In the genomic region with DNA sequence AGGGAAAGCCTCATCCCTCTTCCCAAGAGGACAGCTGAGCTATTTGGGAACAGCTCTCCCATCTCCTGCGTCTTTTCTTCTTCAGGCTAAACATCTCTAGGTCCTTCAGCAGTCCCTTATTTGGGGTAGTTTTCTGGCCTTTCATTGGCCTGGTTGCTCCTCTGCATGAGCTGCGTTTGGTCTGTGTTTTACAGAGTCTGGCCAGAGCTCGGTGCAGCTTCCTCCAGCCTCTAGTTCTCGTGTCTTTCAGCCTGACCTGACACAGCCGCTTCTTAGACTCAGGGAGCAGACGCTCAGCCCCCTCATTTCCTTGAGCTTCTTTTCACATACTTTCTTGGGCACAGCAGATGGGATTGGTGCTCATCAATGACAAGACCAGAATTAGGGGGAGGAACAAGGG, we compare ENCODE assay signal across 18 cellular contexts. TPM values are rescaled to one million over a fixed set of nuclear protein-coding genes. Genes with fewer than 3 reads are reported as not detected.
"Had no signal": no experiment of that assay in that cellular context is flagged by ENCODE, and none has a peak within 500 bp of the region (broad histone marks: within the 10 kb centered on the region; RNA-seq: fewer than 3 reads in every experiment).

No MANE protein-coding gene starts in this region.

- H3K27ac ChIP-seq: epithelial cell of prostate, SK-N-MC had no signal

- H3K4me3 Mint-ChIP-seq: activated naive CD8-positive, alpha-beta T cell treated with anti-CD3 and anti-CD28 coated beads, Interleukin-2, amount 50 U/mL, for 24 hours; activated T-helper 17 cell treated with anti-CD3 and anti-CD28 coated beads, Interleukin-2, amount 50 U/mL, for 72 hours; natural killer cell treated with Interleukin-12 subunit alpha and Interleukin-12 subunit beta and Interleukin-15 and Interleukin-18, amount 100 ng/mL, for 72 hours; stimulated activated naive B cell treated with anti-CD40 and anti-IgM and Interleukin-4, amounts not matched to agents 10 μg/mL and 1 μg/mL and 100 μg/mL, for 72 hours had no signal

- H3K9me3 Mint-ChIP-seq: activated naive CD8-positive, alpha-beta T cell treated with anti-CD3 and anti-CD28 coated beads, Interleukin-2, amount 50 U/mL, for 24 hours; activated T-helper 17 cell treated with anti-CD3 and anti-CD28 coated beads, Interleukin-2, amount 50 U/mL, for 72 hours; natural killer cell treated with Interleukin-12 subunit alpha and Interleukin-12 subunit beta and Interleukin-15 and Interleukin-18, amount 100 ng/mL, for 72 hours; stimulated activated naive B cell treated with anti-CD40 and anti-IgM and Interleukin-4, amounts not matched to agents 10 μg/mL and 1 μg/mL and 100 μg/mL, for 72 hours had no signal

- ATAC-seq: activated CD4-positive, CD25-positive, alpha-beta regulatory T cell treated with anti-CD3 and anti-CD28 coated beads, Interleukin-2, amount 50 U/mL, for 24 hours; activated naive CD8-positive, alpha-beta T cell treated with anti-CD3 and anti-CD28 coated beads, Interleukin-2, amount 50 U/mL, for 24 hours; activated T-helper 17 cell treated with anti-CD3 and anti-CD28 coated beads, Interleukin-2, amount 50 U/mL, for 72 hours; left lobe of liver; natural killer cell treated with Interleukin-12 subunit alpha and Interleukin-12 subunit beta and Interleukin-15 and Interleukin-18, amount 100 ng/mL, for 72 hours; stimulated activated naive B cell treated with anti-CD40 and anti-IgM and Interleukin-4, amounts not matched to agents 10 μg/mL and 1 μg/mL and 100 μg/mL, for 72 hours had no signal

- H3K4me3 ChIP-seq: gastroesophageal sphincter, SK-N-MC, tibial nerve had no signal

- H3K36me3 ChIP-seq: gastroesophageal sphincter, tibial nerve had no signal

- H3K27me3 ChIP-seq: gastroesophageal sphincter, tibial nerve had no signal

- H3K36me3 Mint-ChIP-seq: natural killer cell treated with Interleukin-12 subunit alpha and Interleukin-12 subunit beta and Interleukin-15 and Interleukin-18, amount 100 ng/mL, for 72 hours; stimulated activated naive B cell treated with anti-CD40 and anti-IgM and Interleukin-4, amounts not matched to agents 10 μg/mL and 1 μg/mL and 100 μg/mL, for 72 hours had no signal

- H3K9me3 ChIP-seq: gastroesophageal sphincter, tibial nerve had no signal

- H3K27ac Mint-ChIP-seq: activated naive CD8-positive, alpha-beta T cell treated with anti-CD3 and anti-CD28 coated beads, Interleukin-2, amount 50 U/mL, for 24 hours; activated T-helper 17 cell treated with anti-CD3 and anti-CD28 coated beads, Interleukin-2, amount 50 U/mL, for 72 hours; natural killer cell treated with Interleukin-12 subunit alpha and Interleukin-12 subunit beta and Interleukin-15 and Interleukin-18, amount 100 ng/mL, for 72 hours; stimulated activated naive B cell treated with anti-CD40 and anti-IgM and Interleukin-4, amounts not matched to agents 10 μg/mL and 1 μg/mL and 100 μg/mL, for 72 hours had no signal

- H3K4me1 Mint-ChIP-seq: activated naive CD8-positive, alpha-beta T cell treated with anti-CD3 and anti-CD28 coated beads, Interleukin-2, amount 50 U/mL, for 24 hours; activated T-helper 17 cell treated with anti-CD3 and anti-CD28 coated beads, Interleukin-2, amount 50 U/mL, for 72 hours; stimulated activated naive B cell treated with anti-CD40 and anti-IgM and Interleukin-4, amounts not matched to agents 10 μg/mL and 1 μg/mL and 100 μg/mL, for 72 hours had no signal

- DNase-seq: activated naive CD4-positive, alpha-beta T cell treated with Interleukin-2 at 50 U/mL for 16 hours; activated naive CD8-positive, alpha-beta T cell treated with anti-CD3 and anti-CD28 coated beads, Interleukin-2, amount 50 U/mL, for 24 hours; stimulated activated CD4-positive, alpha-beta T cell treated with anti-CD3 and anti-CD28 coated beads, Interleukin-12 subunit alpha, Interleukin-12 subunit beta, amount 100 ng/mL, for 4 hours; stimulated activated CD4-positive, alpha-beta T cell treated with anti-CD3 and anti-CD28 coated beads, Interleukin-2, amount 100 ng/mL, for 24 hours; stimulated activated naive B cell treated with anti-CD40 and anti-IgM and Interleukin-4, amounts not matched to agents 10 μg/mL and 1 μg/mL and 100 μg/mL, for 72 hours had no signal

RNA-seq across cellular contexts. Expression of a gene that starts 13.5 kb away (rescaled TPM):
- total RNA-seq: activated CD8-positive, alpha-beta memory T cell treated with anti-CD3 and anti-CD28 coated beads for 36 hours; activated T-helper 17 cell treated with anti-CD3 and anti-CD28 coated beads, Interleukin-2, amount 50 U/mL, for 72 hours; bronchial epithelial cell; dermis microvascular lymphatic vessel endothelial cell; gastroesophageal sphincter; left lobe of liver; natural killer cell treated with Interleukin-12 subunit alpha and Interleukin-12 subunit beta and Interleukin-15 and Interleukin-18, amount 100 ng/mL, for 72 hours; osteocyte; pulmonary artery endothelial cell; tibial nerve had no signal
